Comparison of ENCODE assay signal across 2 cellular contexts in the genomic region with DNA sequence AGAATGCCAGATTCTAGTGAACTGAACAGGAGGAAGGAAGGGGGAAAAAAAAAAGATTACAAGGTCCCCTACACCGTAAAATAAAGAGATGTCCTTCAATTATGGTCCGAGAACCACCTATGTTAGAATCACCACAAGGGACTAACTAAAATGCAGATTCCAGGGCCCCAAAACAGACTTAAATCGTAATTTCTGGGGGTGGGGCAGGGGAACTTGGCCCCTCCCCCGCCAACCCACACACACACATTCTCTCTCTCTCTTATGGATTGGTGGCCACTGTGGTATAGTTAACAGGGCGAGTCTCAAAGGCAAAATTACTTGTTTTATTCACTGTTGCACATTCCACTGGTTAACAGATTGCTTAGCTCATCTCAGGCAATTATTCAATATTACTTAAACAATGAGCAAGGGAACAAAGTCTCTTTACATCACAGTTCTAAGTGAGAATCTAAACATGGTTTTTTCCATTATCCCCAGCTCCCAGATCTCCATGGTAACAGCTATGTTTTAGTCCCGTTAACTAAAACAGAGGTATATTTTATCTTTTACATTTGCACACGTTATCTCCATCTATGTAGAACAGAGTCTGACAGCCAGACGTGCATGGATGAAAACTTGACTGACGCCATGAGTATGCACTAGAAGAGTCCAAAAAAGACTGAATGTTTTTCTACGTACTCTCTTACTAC.
A peak's percentile ranks its signal among the peaks of the same experiment; 100 is the strongest.
TF ChIP-seq lines count a peak whose summit lies in the region.

No MANE protein-coding gene starts in this region.

TF ChIP-seq in A549, 52 proteins besides CTCF, POLR2A, EP300 and RAD21 (continued from another document):
- TF ChIP-seq KDM5A (IDR thresholded peaks at IDR 0.05) = no peak
- TF ChIP-seq, protein P1, sequence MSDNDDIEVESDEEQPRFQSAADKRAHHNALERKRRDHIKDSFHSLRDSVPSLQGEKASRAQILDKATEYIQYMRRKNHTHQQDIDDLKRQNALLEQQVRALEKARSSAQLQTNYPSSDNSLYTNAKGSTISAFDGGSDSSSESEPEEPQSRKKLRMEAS (IDR thresholded peaks at IDR 0.05) = no peak
- TF ChIP-seq, protein P2, sequence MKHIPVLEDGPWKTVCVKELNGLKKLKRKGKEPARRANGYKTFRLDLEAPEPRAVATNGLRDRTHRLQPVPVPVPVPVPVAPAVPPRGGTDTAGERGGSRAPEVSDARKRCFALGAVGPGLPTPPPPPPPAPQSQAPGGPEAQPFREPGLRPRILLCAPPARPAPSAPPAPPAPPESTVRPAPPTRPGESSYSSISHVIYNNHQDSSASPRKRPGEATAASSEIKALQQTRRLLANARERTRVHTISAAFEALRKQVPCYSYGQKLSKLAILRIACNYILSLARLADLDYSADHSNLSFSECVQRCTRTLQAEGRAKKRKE (CRISPR knock-in tag; IDR thresholded peaks at IDR 0.05; ENCODE audit: low read depth) = no peak
- TF ChIP-seq ZNF302 (CRISPR knock-in tag; IDR thresholded peaks at IDR 0.05) = no peak
- TF ChIP-seq HEYL (CRISPR knock-in tag; IDR thresholded peaks at IDR 0.05) = no peak

TF ChIP-seq in HEK293, 187 proteins besides CTCF, POLR2A, EP300 and RAD21 (continued from another document):
- TF ChIP-seq OSR2 (tag by site-specific recombination; IDR thresholded peaks at IDR 0.05) (peak; percentile 20; the same call in 1 of the 2 replicates), ZNF677 (tag by site-specific recombination; IDR thresholded peaks at IDR 0.05) (no peak), ZNF335 (tag by site-specific recombination; conservative IDR thresholded peaks at IDR 0.05) (0 out of 2 replicates have a peak, but pooled peaks have one; percentile 16), EGR2 (tag by site-specific recombination; IDR thresholded peaks at IDR 0.05; ENCODE audit: low read depth) (0 out of 2 replicates have a peak, but pooled peaks have one; percentile 23), KLF9 (tag by site-specific recombination; IDR thresholded peaks at IDR 0.05; ENCODE audit: low read depth) (0 out of 2 replicates have a peak, but pooled peaks have one; percentile 31), ZNF830 (tag by site-specific recombination; IDR thresholded peaks at IDR 0.05; ENCODE audit: low read depth) (no peak), KLF8 (tag by site-specific recombination; IDR thresholded peaks at IDR 0.05) (0 out of 2 replicates have a peak, but pooled peaks have one; percentile 36), ZNF792 (tag by site-specific recombination; IDR thresholded peaks at IDR 0.05) (no peak), ZFP37 (tag by site-specific recombination; IDR thresholded peaks at IDR 0.05) (no peak), ZNF596 (tag by site-specific recombination; IDR thresholded peaks at IDR 0.05) (no peak), SP7 (tag by site-specific recombination; IDR thresholded peaks at IDR 0.05) (0 out of 2 replicates have a peak, but pooled peaks have one; percentile 23), ZNF629 (tag by site-specific recombination; IDR thresholded peaks at IDR 0.05) (no peak), ZBTB20 (tag by site-specific recombination; IDR thresholded peaks at IDR 0.05) (peak; percentile 98), ZFHX2 (tag by site-specific recombination; conservative IDR thresholded peaks at IDR 0.05) (peak; percentile 65), SCRT1 (tag by site-specific recombination; IDR thresholded peaks at IDR 0.05; ENCODE audit: borderline replicate concordance) (0 out of 2 replicates have a peak, but pooled peaks have one; percentile 22)
- TF ChIP-seq, protein P3, sequence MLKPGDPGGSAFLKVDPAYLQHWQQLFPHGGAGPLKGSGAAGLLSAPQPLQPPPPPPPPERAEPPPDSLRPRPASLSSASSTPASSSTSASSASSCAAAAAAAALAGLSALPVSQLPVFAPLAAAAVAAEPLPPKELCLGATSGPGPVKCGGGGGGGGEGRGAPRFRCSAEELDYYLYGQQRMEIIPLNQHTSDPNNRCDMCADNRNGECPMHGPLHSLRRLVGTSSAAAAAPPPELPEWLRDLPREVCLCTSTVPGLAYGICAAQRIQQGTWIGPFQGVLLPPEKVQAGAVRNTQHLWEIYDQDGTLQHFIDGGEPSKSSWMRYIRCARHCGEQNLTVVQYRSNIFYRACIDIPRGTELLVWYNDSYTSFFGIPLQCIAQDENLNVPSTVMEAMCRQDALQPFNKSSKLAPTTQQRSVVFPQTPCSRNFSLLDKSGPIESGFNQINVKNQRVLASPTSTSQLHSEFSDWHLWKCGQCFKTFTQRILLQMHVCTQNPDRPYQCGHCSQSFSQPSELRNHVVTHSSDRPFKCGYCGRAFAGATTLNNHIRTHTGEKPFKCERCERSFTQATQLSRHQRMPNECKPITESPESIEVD (tag by site-specific recombination; IDR thresholded peaks at IDR 0.05) = 0 out of 2 replicates have a peak, but pooled peaks have one; percentile 9
- TF ChIP-seq, protein P4, sequence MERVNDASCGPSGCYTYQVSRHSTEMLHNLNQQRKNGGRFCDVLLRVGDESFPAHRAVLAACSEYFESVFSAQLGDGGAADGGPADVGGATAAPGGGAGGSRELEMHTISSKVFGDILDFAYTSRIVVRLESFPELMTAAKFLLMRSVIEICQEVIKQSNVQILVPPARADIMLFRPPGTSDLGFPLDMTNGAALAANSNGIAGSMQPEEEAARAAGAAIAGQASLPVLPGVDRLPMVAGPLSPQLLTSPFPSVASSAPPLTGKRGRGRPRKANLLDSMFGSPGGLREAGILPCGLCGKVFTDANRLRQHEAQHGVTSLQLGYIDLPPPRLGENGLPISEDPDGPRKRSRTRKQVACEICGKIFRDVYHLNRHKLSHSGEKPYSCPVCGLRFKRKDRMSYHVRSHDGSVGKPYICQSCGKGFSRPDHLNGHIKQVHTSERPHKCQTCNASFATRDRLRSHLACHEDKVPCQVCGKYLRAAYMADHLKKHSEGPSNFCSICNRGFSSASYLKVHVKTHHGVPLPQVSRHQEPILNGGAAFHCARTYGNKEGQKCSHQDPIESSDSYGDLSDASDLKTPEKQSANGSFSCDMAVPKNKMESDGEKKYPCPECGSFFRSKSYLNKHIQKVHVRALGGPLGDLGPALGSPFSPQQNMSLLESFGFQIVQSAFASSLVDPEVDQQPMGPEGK (tag by site-specific recombination; IDR thresholded peaks at IDR 0.05) = peak; percentile 69
